In the genomic region with DNA sequence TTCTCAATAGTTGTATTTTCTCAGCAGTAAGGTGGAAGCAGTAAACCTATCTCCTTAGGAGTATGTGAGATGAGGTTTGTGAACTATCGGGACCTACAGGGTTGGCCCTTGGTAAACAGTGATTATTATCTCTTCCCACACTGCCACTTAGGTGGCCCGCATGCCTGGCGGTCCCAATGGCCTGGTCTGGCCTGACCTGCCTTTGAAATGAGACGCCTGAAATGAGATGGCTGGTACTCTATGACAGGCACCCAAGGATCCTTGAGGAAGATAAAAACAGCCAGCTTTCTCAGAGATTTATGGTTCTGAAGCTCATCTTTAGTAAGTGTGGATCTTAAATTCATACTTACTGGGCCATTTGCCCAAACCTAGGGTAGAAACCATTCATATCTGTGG, we compare ENCODE assay signal across 10 cellular contexts. TPM values are rescaled to one million over a fixed set of nuclear protein-coding genes. Genes with fewer than 3 reads are reported as not detected.
DNase-seq lines count a peak whose midpoint lies in the region; ATAC-seq lines count a peak whose summit lies in the region.
"Had no signal": no experiment of that assay in that cellular context is flagged by ENCODE, and none has a peak within 500 bp of the region (broad histone marks: within the 10 kb centered on the region; RNA-seq: fewer than 3 reads in every experiment).

No MANE protein-coding gene starts in this region.

- H3K27ac Mint-ChIP-seq in T-cell = no peak overlapping the region
- H3K27ac Mint-ChIP-seq: activated CD8-positive, alpha-beta memory T cell treated with anti-CD3 and anti-CD28 coated beads, Interleukin-2, amount 10 ng/mL, durations not matched to agents 7 days and 5 days had no signal

- H3K4me1 Mint-ChIP-seq in T-cell = peaks cover 0 to 6% (median 0%) of the 10 kb centered on the region in 3 donors

- no peaks in the 10 kb centered on the region for H3K36me3 Mint-ChIP-seq in T-cell
- H3K36me3 Mint-ChIP-seq: activated CD8-positive, alpha-beta memory T cell treated with anti-CD3 and anti-CD28 coated beads, Interleukin-2, amount 10 ng/mL, durations not matched to agents 7 days and 5 days had no signal

- CTCF ChIA-PET in T-cell (lab: Charles Lee) = no interaction called here

- no peaks in the 10 kb centered on the region for H3K36me3 ChIP-seq in skeletal muscle satellite cell (ENCODE audit: insufficient read depth, low read length)

- peak overlapping the region; percentile 46 for H3K27ac ChIP-seq in angular gyrus (ENCODE audit: low read depth, low read length)
- H3K27ac ChIP-seq in layer of hippocampus (ENCODE audit: low read depth, low read length) = peak overlapping the region; percentile 21

- H3K9ac ChIP-seq in skeletal muscle satellite cell (ENCODE audit: low read depth, low read length) = peak overlapping the region; percentile 18

- peaks cover 30% of the 10 kb centered on the region for H3K4me1 ChIP-seq in skeletal muscle satellite cell (ENCODE audit: control insufficient read depth, insufficient read depth, low read length)

- H3K4me3 Mint-ChIP-seq in T-cell = no peak overlapping the region
- H3K4me3 Mint-ChIP-seq: activated CD8-positive, alpha-beta memory T cell treated with anti-CD3 and anti-CD28 coated beads, Interleukin-2, amount 10 ng/mL, durations not matched to agents 7 days and 5 days; CD14-positive monocyte had no signal

- ATAC-seq in T-cell (replicated peaks in 1 of 4) (no peak), GM19397 (IDR thresholded peaks at IDR 0.05; ENCODE audit: unreplicated experiment) (no peak), GM19463 (IDR thresholded peaks at IDR 0.05; ENCODE audit: unreplicated experiment) (no peak)
- ATAC-seq: activated CD8-positive, alpha-beta memory T cell treated with anti-CD3 and anti-CD28 coated beads, Interleukin-2, amount 10 ng/mL, durations not matched to agents 7 days and 5 days had no signal

- POLR2A ChIA-PET in T-cell (lab: Charles Lee) = no interaction called here

- no peaks in the 10 kb centered on the region for H3K27me3 ChIP-seq in layer of hippocampus (ENCODE audit: control insufficient read depth, insufficient read depth, low read length)
- no peaks in the 10 kb centered on the region for H3K27me3 ChIP-seq in skeletal muscle satellite cell (ENCODE audit: control insufficient read depth, insufficient read depth, low read length)

- peaks cover 0 to 3% of the 10 kb centered on the region in 2 donors for H3K27me3 Mint-ChIP-seq in T-cell
- H3K27me3 Mint-ChIP-seq: activated CD8-positive, alpha-beta memory T cell treated with anti-CD3 and anti-CD28 coated beads, Interleukin-2, amount 10 ng/mL, durations not matched to agents 7 days and 5 days had no signal

- DNase-seq in GF-D8 (lab: John Stamatoyannopoulos, UW) = peak; percentile 48
- no peak for DNase-seq in D341Med (ENCODE audit: low spot score)
- DNase-seq in T-cell = no peak
- DNase-seq: activated CD8-positive, alpha-beta memory T cell treated with anti-CD3 and anti-CD28 coated beads, Interleukin-2, amount 10 ng/mL, durations not matched to agents 7 days and 5 days had no signal

- H3K9me3 ChIP-seq in skeletal muscle satellite cell (replicated peaks; ENCODE audit: low read length) = no peaks in the 10 kb centered on the region

- H3K4me3 ChIP-seq in skeletal muscle satellite cell (ENCODE audit: low read length) = no peak overlapping the region

- H3K4me2 ChIP-seq in skeletal muscle satellite cell (ENCODE audit: low read length) = peak overlapping the region; percentile 26

- H3K9me3 Mint-ChIP-seq in T-cell = no peaks in the 10 kb centered on the region
- H3K9me3 Mint-ChIP-seq: CD14-positive monocyte had no signal

RNA-seq across cellular contexts. Expression of gene VILL, which starts 45.2 kb away (rescaled TPM):
- 4.3 and 7.6 TPM in 2 replicates for total RNA-seq in skeletal muscle satellite cell (2012; rRNA removed)
- total RNA-seq in T-cell = 10 to 100 TPM; 26.6 to 44.6 (median 42.1) TPM
